ENCODE assay signal across 8 cellular contexts in genomic region chr17:9924735-9925191, GRCh38. TPM values are rescaled to one million over a fixed set of nuclear protein-coding genes. Genes with fewer than 3 reads are reported as not detected.
A peak's percentile ranks its signal among the peaks of the same experiment; 100 is the strongest.
DNase-seq lines count a peak whose midpoint lies in the region; ATAC-seq and TF ChIP-seq lines count a peak whose summit lies in the region.

No MANE protein-coding gene starts in this region.

- H3K36me3 ChIP-seq in ascending aorta (no peaks in the 10 kb centered on the region), right atrium auricular region (peaks cover 28% of the 10 kb centered on the region)

- peak; percentile 76 to 86 (median 81) for TF ChIP-seq CTCF in ascending aorta (IDR thresholded peaks at IDR 0.05)
- peak; percentile 80 to 89 for TF ChIP-seq CTCF in right atrium auricular region (IDR thresholded peaks at IDR 0.05)
- TF ChIP-seq CTCF in retinal pigment epithelial cell (conservative IDR thresholded peaks at IDR 0.05; ENCODE audit: low read depth, low read length): peak; percentile 84

- no peaks in the 10 kb centered on the region for H3K27me3 ChIP-seq in ascending aorta
- no peaks in the 10 kb centered on the region for H3K27me3 ChIP-seq in right atrium auricular region

- no peak overlapping the region for H3K27ac ChIP-seq in ascending aorta
- peak overlapping the region in 1 of 2 donors; percentile 48 for H3K27ac ChIP-seq in right atrium auricular region

- intact Hi-C loops in ascending aorta (cut with DNase I): loop anchor here (1.0 kb wide), 1 partner anchor 694 kb away; no protein-coding TSS in a partner anchor

- ATAC-seq in HG03196 (IDR thresholded peaks at IDR 0.05; ENCODE audit: unreplicated experiment): peak; percentile 77

- peak; percentile 6 for DNase-seq in stimulated activated CD4-positive, alpha-beta T cell treated with anti-CD3 and anti-CD28 coated beads, Interleukin-15, amount 100 ng/mL, for 24 hours
- no peak for DNase-seq in stimulated activated CD4-positive, alpha-beta T cell treated with anti-CD3 and anti-CD28 coated beads, Interleukin-2, amount 100 ng/mL, for 48 hours
- peak; percentile 67 for DNase-seq in NCI-H748 (lab: John Stamatoyannopoulos, UW; ENCODE audit: unreplicated experiment)
- no peak for DNase-seq in ascending aorta (ENCODE audit: low spot score in 2 of 2)
- no peak for DNase-seq in right atrium auricular region (ENCODE audit: low spot score)
- peak; percentile 23 for DNase-seq in retinal pigment epithelial cell (ENCODE audit: low read depth)
- DNase-seq in activated naive CD4-positive, alpha-beta T cell treated with anti-CD3 and anti-CD28 coated beads, Interleukin-2, amount 50 U/mL, for 16 hours: no peak

- H3K4me3 ChIP-seq in ascending aorta (no peak overlapping the region), right atrium auricular region (no peak overlapping the region), retinal pigment epithelial cell (ENCODE audit: low read length) (no peak overlapping the region)

- H3K9me3 ChIP-seq in ascending aorta (no peaks in the 10 kb centered on the region), right atrium auricular region (no peaks in the 10 kb centered on the region)

- H3K4me1 ChIP-seq in ascending aorta (no peaks in the 10 kb centered on the region), right atrium auricular region (no peaks in the 10 kb centered on the region)

RNA-seq across cellular contexts. Expression of gene RCVRN, which starts 19.7 kb away (rescaled TPM):
- not detected for total RNA-seq in ascending aorta
- under 1 TPM; 0.24 to 0.37 TPM for total RNA-seq in right atrium auricular region

Comparison
In these comparisons a context has a peak if more than half of its experiments do, and no peak if none do; other contexts are left out.
1. DNase-seq: peak in stimulated activated CD4-positive, alpha-beta T cell treated with anti-CD3 and anti-CD28 coated beads, Interleukin-15, amount 100 ng/mL, for 24 hours (single experiment), NCI-H748 (single experiment) and retinal pigment epithelial cell (single experiment); none in stimulated activated CD4-positive, alpha-beta T cell treated with anti-CD3 and anti-CD28 coated beads, Interleukin-2, amount 100 ng/mL, for 48 hours (0 of 2), ascending aorta (0 of 2), right atrium auricular region (single experiment) and activated naive CD4-positive, alpha-beta T cell treated with anti-CD3 and anti-CD28 coated beads, Interleukin-2, amount 50 U/mL, for 16 hours (single experiment).
2. Peak in every context shown above with its lines, with median percentiles within 50 percentile points of each other: CTCF ChIP-seq.